17 cellular contexts compared by ENCODE assay signal in genomic region chr14:40280652-40281051, GRCh38.
"Had no signal": no experiment of that assay in that cellular context is flagged by ENCODE, and none has a peak within 500 bp of the region (broad histone marks: within the 10 kb centered on the region; RNA-seq: fewer than 3 reads in every experiment).

No MANE protein-coding gene starts in this region.

- H3K4me3 Mint-ChIP-seq: activated CD4-positive, alpha-beta T cell treated with anti-CD3 and anti-CD28 coated beads for 36 hours; activated naive CD8-positive, alpha-beta T cell; immature natural killer cell; neural crest cell had no signal

- H3K27ac Mint-ChIP-seq: activated CD4-positive, alpha-beta T cell treated with anti-CD3 and anti-CD28 coated beads for 36 hours; activated naive CD8-positive, alpha-beta T cell; immature natural killer cell had no signal

- H3K27me3 ChIP-seq: esophagus muscularis mucosa, gastroesophageal sphincter, heart left ventricle, right atrium auricular region, tibial artery had no signal

- H3K4me3 ChIP-seq: esophagus muscularis mucosa, gastroesophageal sphincter, heart left ventricle, left ventricle myocardium inferior, prostate gland, right atrium auricular region, tibial artery had no signal

- H3K36me3 Mint-ChIP-seq: activated naive CD8-positive, alpha-beta T cell; immature natural killer cell had no signal

- H3K4me1 ChIP-seq: esophagus muscularis mucosa, gastroesophageal sphincter, heart left ventricle, left ventricle myocardium inferior, prostate gland, right atrium auricular region, tibial artery had no signal

- H3K9me3 ChIP-seq: esophagus muscularis mucosa, gastroesophageal sphincter, heart left ventricle, left ventricle myocardium inferior, prostate gland, right atrium auricular region, tibial artery had no signal

- DNase-seq: activated CD4-positive, alpha-beta T cell treated with anti-CD3 and anti-CD28 coated beads for 36 hours; activated CD4-positive, alpha-beta T cell treated with anti-CD3 and anti-CD28 coated beads, Interleukin-2, amount 50 U/mL, for 48 hours; cerebellar nuclear complex; cortex of kidney; heart left ventricle; immature natural killer cell; kidney glomerular epithelial cell; left ventricle myocardium inferior; stimulated activated CD4-positive, alpha-beta T cell treated with anti-CD3 and anti-CD28 coated beads, Interleukin-2, amount 100 ng/mL, for 24 hours; stimulated activated naive CD4-positive, alpha-beta T cell treated with Interleukin-2 at 50 U/mL for 16 hours; tibial artery had no signal

- H3K36me3 ChIP-seq: esophagus muscularis mucosa, gastroesophageal sphincter, heart left ventricle, left ventricle myocardium inferior, prostate gland, right atrium auricular region, tibial artery had no signal

- H3K27me3 Mint-ChIP-seq: activated CD4-positive, alpha-beta T cell treated with anti-CD3 and anti-CD28 coated beads for 36 hours; activated naive CD8-positive, alpha-beta T cell had no signal

- H3K4me1 Mint-ChIP-seq: activated CD4-positive, alpha-beta T cell treated with anti-CD3 and anti-CD28 coated beads for 36 hours; immature natural killer cell; neural crest cell had no signal
